25 cellular contexts compared by ENCODE assay signal in the genomic region with DNA sequence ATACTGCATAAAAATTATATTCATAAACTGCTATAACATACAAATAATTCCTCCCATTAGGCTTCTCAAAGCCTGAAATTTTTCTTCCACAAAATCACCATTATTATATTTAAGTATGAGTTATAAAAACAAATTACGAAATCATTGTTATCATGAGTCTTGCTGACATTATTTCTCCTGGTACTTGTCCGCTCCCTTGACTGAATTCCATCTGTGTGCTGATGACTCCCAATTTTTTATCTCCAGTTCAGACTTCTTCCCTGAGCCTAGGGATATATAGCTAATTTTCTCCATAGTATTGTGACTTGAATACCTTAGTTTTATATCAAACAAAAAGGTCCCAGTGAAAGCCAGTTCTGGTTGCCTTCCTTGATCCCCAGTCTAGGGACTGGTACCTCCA.
DNase-seq lines count a peak whose midpoint lies in the region; ATAC-seq and TF ChIP-seq lines count a peak whose summit lies in the region.
"Had no signal": no experiment of that assay in that cellular context is flagged by ENCODE, and none has a peak within 500 bp of the region (broad histone marks: within the 10 kb centered on the region; RNA-seq: fewer than 3 reads in every experiment).

No MANE protein-coding gene starts in this region.

- 0 out of 2 replicates have a peak overlapping the region, but pooled peaks have one; percentile 5 for H3K14ac ChIP-seq in IMR-90 (replicated peaks; ENCODE audit: low read depth, low read length)

- H3K56ac ChIP-seq in IMR-90 (ENCODE audit: extremely low read depth, insufficient read depth, low read length): no peak overlapping the region

- H4K8ac ChIP-seq in IMR-90 (ENCODE audit: low read depth in 2 of 2, low read length in 2 of 2): no peak overlapping the region

- no peak for TF ChIP-seq RAD21 in IMR-90 (IDR thresholded peaks at IDR 0.05; ENCODE audit: low read length)

- no peaks in the 10 kb centered on the region for H3K9me1 ChIP-seq in IMR-90 (ENCODE audit: insufficient read depth, low read length)

- no peak overlapping the region for H2AK9ac ChIP-seq in IMR-90 (replicated peaks; ENCODE audit: low read depth, low read length, poor library complexity)

- WGBS in IMR-90 (ENCODE audit: extremely low coverage in 2 of 2, insufficient read length in 1 of 2), 2 experiments: no CpG with 5 or more reads among the region's 2 CpGs

- no peaks in the 10 kb centered on the region for H3K4me1 ChIP-seq in IMR-90 (ENCODE audit: control insufficient read depth, insufficient read depth, low read length)
- H3K4me1 ChIP-seq: A549 had no signal

- H4K5ac ChIP-seq in IMR-90 (ENCODE audit: low read depth, low read length): no peak overlapping the region

- no peak overlapping the region for H2BK15ac ChIP-seq in IMR-90 (ENCODE audit: low read depth, low read length)

- no peak overlapping the region for H2BK20ac ChIP-seq in IMR-90 (ENCODE audit: low read depth, low read length)

- no peak for TF ChIP-seq POLR2A in IMR-90 (IDR thresholded peaks at IDR 0.05; ENCODE audit: low read depth, low read length)

- H3K4ac ChIP-seq in IMR-90 (ENCODE audit: low read depth, low read length): no peak overlapping the region

- in situ Hi-C loops in IMR-90 (cut with MboI; ENCODE audit: low sequenced_read_pairs): loop anchor here (10.0 kb wide), 1 partner anchor 62 kb away; no protein-coding TSS in a partner anchor

- H3K23ac ChIP-seq in IMR-90 (ENCODE audit: low read depth, low read length): no peak overlapping the region

- no peaks in the 10 kb centered on the region for H3K79me1 ChIP-seq in IMR-90 (ENCODE audit: low read depth in 1 of 2, low read length in 2 of 2)

- H3K9me3 ChIP-seq in IMR-90 (ENCODE audit: control insufficient read depth, insufficient read depth, low read length) (no peaks in the 10 kb centered on the region), SK-N-MC (ENCODE audit: low read depth, low read length) (no peaks in the 10 kb centered on the region)
- H3K9me3 ChIP-seq: A549 had no signal

- H3K27me3 Mint-ChIP-seq in chondrocyte (ENCODE audit: low read depth) (no peaks in the 10 kb centered on the region), osteocyte (ENCODE audit: unreplicated experiment) (no peaks in the 10 kb centered on the region)

- H4K91ac ChIP-seq in IMR-90 (ENCODE audit: insufficient read depth, low read depth, low read length): no peak overlapping the region

- dilution Hi-C loops in IMR-90 (cut with HindIII; ENCODE audit: low sequenced_read_pairs, unreplicated experiment): no loop called here

- CTCF ChIA-PET in IMR-90 (lab: Yijun Ruan, JAX): no interaction called here

- no peak overlapping the region for H2BK120ac ChIP-seq in IMR-90 (ENCODE audit: low read depth, low read length)

- intact Hi-C loops in IMR-90 (cut with micrococcal nuclease): no loop called here

- no peak overlapping the region for H2AK5ac ChIP-seq in IMR-90 (ENCODE audit: low read depth, low read length)

- no peak overlapping the region for H3K4me2 ChIP-seq in IMR-90 (ENCODE audit: low read depth, low read length)
- H3K4me2 ChIP-seq: A549 had no signal

- no TSS peak for BruUV-seq in IMR-90 (replicated peaks; lab: Mats Ljungman, UMichigan)

- POLR2A ChIA-PET in IMR-90 (lab: Charles Lee; ENCODE audit: unreplicated experiment): no interaction called here

- ATAC-seq in IMR-90 (ENCODE audit: low read depth): no peak
- ATAC-seq in GM18873 (IDR thresholded peaks at IDR 0.05; ENCODE audit: low FRiP score, unreplicated experiment): no peak
- ATAC-seq: A549, HepG2 had no signal

- peak; percentile 6 for DNase-seq in IMR-90
- no peak for DNase-seq in SK-N-MC (ENCODE audit: low read depth, low spot score)
- no peak for DNase-seq in chondrocyte (ENCODE audit: low spot score)
- no peak for DNase-seq in osteocyte (ENCODE audit: extremely low spot score, unreplicated experiment)
- DNase-seq in NCI-H1417 (lab: John Stamatoyannopoulos, UW): no peak
- no peak for DNase-seq in amygdala (lab: John Stamatoyannopoulos, UW)
- DNase-seq: AML-193; C1 segment of cervical spinal cord; CD4-positive, alpha-beta memory T cell; COR-L47; DMS53; GM23248; H9; KBM-7; MM.1S; NCI-H1694; NCI-H2029 treated with DMSO at 0.1 percent for 48 hours; NCI-H2227 treated with DMSO at 0.1 percent for 48 hours; NCI-H510A; NCI-H69; RPMI8226; SHP77 treated with DMSO at 0.1 percent for 48 hours had no signal

- H3K9me3 Mint-ChIP-seq in chondrocyte (ENCODE audit: low read depth) (no peaks in the 10 kb centered on the region), osteocyte (ENCODE audit: unreplicated experiment) (no peaks in the 10 kb centered on the region)
- H3K9me3 Mint-ChIP-seq: CD4-positive, alpha-beta memory T cell; H9 had no signal

- no peaks in the 10 kb centered on the region for H4K20me1 ChIP-seq in IMR-90 (ENCODE audit: insufficient read depth, low read length)

- TF ChIP-seq CTCF in IMR-90 (conservative IDR thresholded peaks at IDR 0.05; ENCODE audit: low read depth, low read length) (no peak), chondrocyte (IDR thresholded peaks at IDR 0.05) (no peak), osteocyte (IDR thresholded peaks at IDR 0.05) (no peak)

- H3K36me3 Mint-ChIP-seq in chondrocyte (ENCODE audit: low read depth): peaks cover 15% of the 10 kb centered on the region
- peaks cover 33% of the 10 kb centered on the region for H3K36me3 Mint-ChIP-seq in osteocyte (ENCODE audit: unreplicated experiment)
- H3K36me3 Mint-ChIP-seq: CD4-positive, alpha-beta memory T cell had no signal

- no peak overlapping the region for H3K27ac ChIP-seq in IMR-90 (ENCODE audit: insufficient read depth, low read length)
- H3K27ac ChIP-seq in SK-N-MC: peak overlapping the region; percentile 65; the same call in 1 of the 2 replicates
- H3K27ac ChIP-seq: A549, GM23248 had no signal

- H3K36me3 ChIP-seq in IMR-90 (ENCODE audit: control insufficient read depth, insufficient read depth, low read length) (no peaks in the 10 kb centered on the region), SK-N-MC (ENCODE audit: insufficient read depth, low read length) (peaks cover 42% of the 10 kb centered on the region)

- H2AFZ ChIP-seq in IMR-90 (replicated peaks; ENCODE audit: low read length, poor library complexity): no peak overlapping the region
- H2AFZ ChIP-seq: GM23248 had no signal

- H3K4me1 Mint-ChIP-seq in chondrocyte (ENCODE audit: low read depth) (peaks cover 16% of the 10 kb centered on the region), osteocyte (ENCODE audit: unreplicated experiment) (peaks cover 4% of the 10 kb centered on the region)
- H3K4me1 Mint-ChIP-seq: CD4-positive, alpha-beta memory T cell; H9 had no signal

- no peak overlapping the region for H3K18ac ChIP-seq in IMR-90 (ENCODE audit: low read depth, low read length)

- H3K4me3 Mint-ChIP-seq in chondrocyte (ENCODE audit: unreplicated experiment) (no peak overlapping the region), osteocyte (ENCODE audit: unreplicated experiment) (no peak overlapping the region)
- H3K4me3 Mint-ChIP-seq: CD4-positive, alpha-beta memory T cell; H9 had no signal

- H3K27ac Mint-ChIP-seq in chondrocyte (ENCODE audit: unreplicated experiment): peak overlapping the region; percentile 24
- H3K27ac Mint-ChIP-seq in osteocyte (ENCODE audit: unreplicated experiment): peak overlapping the region; percentile 40
- H3K27ac Mint-ChIP-seq: CD4-positive, alpha-beta memory T cell; H9 had no signal

- no peak overlapping the region for H3K9ac ChIP-seq in IMR-90 (ENCODE audit: low read depth, low read length)
- no peak overlapping the region for H3K9ac ChIP-seq in SK-N-MC (ENCODE audit: insufficient read length)
- H3K9ac ChIP-seq: GM23248 had no signal

- no peak overlapping the region for H3K4me3 ChIP-seq in IMR-90 (ENCODE audit: insufficient read depth, low read depth, low read length)
- no peak overlapping the region for H3K4me3 ChIP-seq in SK-N-MC
- H3K4me3 ChIP-seq: A549, GM23248 had no signal

- no peaks in the 10 kb centered on the region for H3K27me3 ChIP-seq in IMR-90 (ENCODE audit: control insufficient read depth, insufficient read depth, low read length)

- no peak overlapping the region for H2BK5ac ChIP-seq in IMR-90 (ENCODE audit: low read depth, low read length, poor library complexity, severe bottlenecking)

TF ChIP-seq in IMR-90, 13 proteins besides CTCF, POLR2A, EP300 and RAD21:
- TF ChIP-seq FOS (IDR thresholded peaks at IDR 0.05; ENCODE audit: low read depth, low read length): no peak
- peak; percentile 25; the same call in 1 of the 2 replicates for TF ChIP-seq CEBPB (IDR thresholded peaks at IDR 0.05; ENCODE audit: low read depth, low read length)
